ENCODE assay signal across 8 cellular contexts in the genomic region with DNA sequence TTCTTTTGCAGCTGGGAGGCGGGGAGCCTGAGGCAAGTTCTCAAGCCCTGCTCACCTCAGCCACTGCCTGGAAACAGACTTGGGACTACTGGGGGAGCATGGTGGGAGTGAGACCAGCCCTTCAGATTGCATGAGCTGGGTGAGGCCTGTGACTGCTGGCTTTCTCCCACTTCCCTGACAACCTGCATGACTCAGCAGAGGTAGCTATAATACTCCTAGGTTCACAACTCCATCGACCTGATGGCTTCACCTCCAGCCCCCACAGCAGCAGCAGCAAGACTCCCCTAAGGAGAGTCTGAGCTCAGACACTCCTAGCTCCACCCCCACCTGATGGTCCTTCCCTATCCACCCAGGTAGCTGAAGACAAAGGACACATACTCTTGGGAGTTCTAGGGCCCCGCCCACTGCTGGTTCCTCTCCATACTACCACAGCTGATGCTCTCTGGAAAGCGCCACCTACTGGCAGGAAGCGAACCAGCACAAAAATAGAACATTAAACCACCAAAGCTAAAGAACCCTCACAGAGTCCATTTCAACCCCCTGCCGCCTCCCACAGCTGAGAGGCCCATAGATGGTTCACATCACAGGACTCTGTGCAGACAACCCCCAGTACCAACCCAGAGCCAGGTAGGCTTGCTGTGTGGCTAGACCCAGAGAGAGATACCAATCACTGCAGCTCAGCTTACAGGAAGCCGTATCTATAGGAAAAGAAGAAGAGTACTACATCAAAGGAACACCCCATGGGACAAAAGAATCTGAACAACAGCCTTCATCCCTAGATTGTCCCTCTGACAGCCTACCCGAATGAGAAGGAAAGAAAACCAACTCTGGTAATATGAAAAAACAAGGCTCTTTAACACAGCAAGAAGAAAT.
DNase-seq lines count a peak whose midpoint lies in the region; ATAC-seq and TF ChIP-seq lines count a peak whose summit lies in the region.

No MANE protein-coding gene starts in this region.

- peaks cover 11% of the 10 kb centered on the region for H3K9me3 Mint-ChIP-seq in MCF 10A (ENCODE audit: unreplicated experiment)

- H3K36me3 ChIP-seq in breast epithelium: no peaks in the 10 kb centered on the region

- no TSS peak for BruUV-seq in MCF 10A (replicated peaks; lab: Mats Ljungman, UMichigan)

- intact Hi-C loops in MCF 10A (cut with micrococcal nuclease): loop anchor here (2.0 kb wide), 1 partner anchor 604 kb away; no protein-coding TSS in a partner anchor
- intact Hi-C loops in breast epithelium (cut with DNase I; ENCODE audit: low total_unique reads): no loop called here

- no peak overlapping the region for H3K4me3 Mint-ChIP-seq in MCF 10A (ENCODE audit: unreplicated experiment)

- no peaks in the 10 kb centered on the region for H3K27me3 ChIP-seq in breast epithelium

- ATAC-seq in HG03159 (IDR thresholded peaks at IDR 0.05; ENCODE audit: unreplicated experiment) (no peak), GM21423 (IDR thresholded peaks at IDR 0.05; ENCODE audit: unreplicated experiment) (no peak)

- H3K4me3 ChIP-seq in breast epithelium: no peak overlapping the region
- H3K4me3 ChIP-seq in astrocyte of the spinal cord (ENCODE audit: low read depth, low read length): no peak overlapping the region

- CTCF ChIA-PET in MCF 10A (lab: Yijun Ruan, JAX): interaction anchor here (0.7 to 3.7 kb wide), 18 partner anchors 10 to 604 kb away, joined by 3 to 15 read pairs (median 4); no protein-coding TSS in a partner anchor

- TF ChIP-seq CTCF in MCF 10A (IDR thresholded peaks at IDR 0.05; ENCODE audit: unreplicated experiment): peak; percentile 46
- TF ChIP-seq CTCF in breast epithelium (IDR thresholded peaks at IDR 0.05): no peak
- peak; percentile 54 for TF ChIP-seq CTCF in astrocyte of the spinal cord (IDR thresholded peaks at IDR 0.05; ENCODE audit: low read depth, low read length)

- H3K4me1 Mint-ChIP-seq in MCF 10A (ENCODE audit: insufficient read depth, unreplicated experiment): no peaks in the 10 kb centered on the region

- DNase-seq in MCF 10A (ENCODE audit: unreplicated experiment) (peak; percentile 70), breast epithelium (ENCODE audit: low spot score in 2 of 2) (no peak), RPMI8226 (peak; percentile 60), astrocyte of the spinal cord (ENCODE audit: low read depth, low spot score) (no peak), lung microvascular endothelial cell (ENCODE audit: low read depth in 2 of 2) (peak; percentile 32 to 59), NCI-H187 treated with DMSO at 0.1 percent for 48 hours (lab: John Stamatoyannopoulos, UW) (no peak)

- POLR2A ChIA-PET in MCF 10A (lab: Yijun Ruan, JAX): interaction anchor here (1.1 kb wide), 1 partner anchor 217 kb away, joined by 3 read pairs; no protein-coding TSS in a partner anchor

- in situ Hi-C loops in astrocyte of the spinal cord (cut with HindIII; ENCODE audit: low sequenced_read_pairs): no loop called here

- no peak overlapping the region for H3K27ac Mint-ChIP-seq in MCF 10A (ENCODE audit: low read depth, unreplicated experiment)

- peaks cover 7 to 13% of the 10 kb centered on the region in 2 donors for H3K9me3 ChIP-seq in breast epithelium

- H3K36me3 Mint-ChIP-seq in MCF 10A (ENCODE audit: insufficient read depth, unreplicated experiment): peaks cover 7% of the 10 kb centered on the region

- H3K4me1 ChIP-seq in breast epithelium: no peaks in the 10 kb centered on the region

- no peaks in the 10 kb centered on the region for H3K27me3 Mint-ChIP-seq in MCF 10A (ENCODE audit: insufficient read depth, unreplicated experiment)

- no peak overlapping the region for H3K27ac ChIP-seq in breast epithelium

- TF ChIP-seq POLR2A in breast epithelium (IDR thresholded peaks at IDR 0.05): no peak

Comparison
In these comparisons a context has a peak if more than half of its experiments do, and no peak if none do; other contexts are left out.
1. DNase-seq: peak in MCF 10A (single experiment), RPMI8226 (single experiment) and lung microvascular endothelial cell (2 of 2); none in breast epithelium (0 of 2), astrocyte of the spinal cord (single experiment) and NCI-H187 treated with DMSO at 0.1 percent for 48 hours (single experiment).
2. CTCF ChIP-seq: peak in MCF 10A (single experiment) and astrocyte of the spinal cord (single experiment); none in breast epithelium (0 of 3).